8 cellular contexts compared by ENCODE assay signal in genomic region chr22:44975444-44976262, GRCh38. TPM values are rescaled to one million over a fixed set of nuclear protein-coding genes. Genes with fewer than 3 reads are reported as not detected.
DNase-seq lines count a peak whose midpoint lies in the region; ATAC-seq and TF ChIP-seq lines count a peak whose summit lies in the region.

No MANE protein-coding gene starts in this region.

- H3K27me3 Mint-ChIP-seq in CD8-positive, alpha-beta T cell (ENCODE audit: low read depth): peaks cover 11% of the 10 kb centered on the region
- peaks cover 3% of the 10 kb centered on the region for H3K27me3 Mint-ChIP-seq in activated naive CD8-positive, alpha-beta T cell treated with anti-CD3 and anti-CD28 coated beads, Interleukin-2, amount 10 ng/mL, durations not matched to agents 7 days and 5 days

- no peak overlapping the region for H3K4me3 Mint-ChIP-seq in CD8-positive, alpha-beta T cell
- no peak overlapping the region for H3K4me3 Mint-ChIP-seq in activated naive CD8-positive, alpha-beta T cell treated with anti-CD3 and anti-CD28 coated beads, Interleukin-2, amount 10 ng/mL, durations not matched to agents 7 days and 5 days

- H3K9me3 Mint-ChIP-seq in CD8-positive, alpha-beta T cell: no peaks in the 10 kb centered on the region
- H3K9me3 Mint-ChIP-seq in activated naive CD8-positive, alpha-beta T cell treated with anti-CD3 and anti-CD28 coated beads, Interleukin-2, amount 10 ng/mL, durations not matched to agents 7 days and 5 days: no peaks in the 10 kb centered on the region

- H3K36me3 Mint-ChIP-seq in CD8-positive, alpha-beta T cell: no peaks in the 10 kb centered on the region
- no peaks in the 10 kb centered on the region for H3K36me3 Mint-ChIP-seq in activated naive CD8-positive, alpha-beta T cell treated with anti-CD3 and anti-CD28 coated beads, Interleukin-2, amount 10 ng/mL, durations not matched to agents 7 days and 5 days

- no peak overlapping the region for H3K27ac Mint-ChIP-seq in CD8-positive, alpha-beta T cell
- no peak overlapping the region for H3K27ac Mint-ChIP-seq in activated naive CD8-positive, alpha-beta T cell treated with anti-CD3 and anti-CD28 coated beads, Interleukin-2, amount 10 ng/mL, durations not matched to agents 7 days and 5 days

- ATAC-seq in CD8-positive, alpha-beta T cell: peak; percentile 71
- ATAC-seq in activated naive CD8-positive, alpha-beta T cell treated with anti-CD3 and anti-CD28 coated beads, Interleukin-2, amount 10 ng/mL, durations not matched to agents 7 days and 5 days (ENCODE audit: low read depth): peak; percentile 92
- no peak for ATAC-seq in HG03432 (IDR thresholded peaks at IDR 0.05; ENCODE audit: unreplicated experiment)

- intact Hi-C loops in CD8-positive, alpha-beta T cell (cut with DNase I, micrococcal nuclease): no loop called here
- intact Hi-C loops in cardiac septum (cut with DNase I): loop anchor here (5.0 to 10.0 kb wide), 2 partner anchors 122 to 289 kb away; no protein-coding TSS in a partner anchor

- no peaks in the 10 kb centered on the region for H3K4me1 ChIP-seq in CD8-positive, alpha-beta T cell (ENCODE audit: insufficient read depth, low read length)
- H3K4me1 ChIP-seq in HEK293 (ENCODE audit: control insufficient read depth, insufficient read depth, low read length) (no peaks in the 10 kb centered on the region), SJSA1 (replicated peaks) (no peaks in the 10 kb centered on the region)

- no peak for TF ChIP-seq CTCF in CD8-positive, alpha-beta T cell (IDR thresholded peaks at IDR 0.05)
- TF ChIP-seq CTCF in HEK293 (tag by site-specific recombination; IDR thresholded peaks at IDR 0.05): peak; percentile 65

- no peaks in the 10 kb centered on the region for H3K9me3 ChIP-seq in CD8-positive, alpha-beta T cell (ENCODE audit: low read length)
- H3K9me3 ChIP-seq in HEK293 (ENCODE audit: control insufficient read depth, insufficient read depth, low read depth, low read length): no peaks in the 10 kb centered on the region
- H3K9me3 ChIP-seq in SJSA1 (replicated peaks): peaks cover 3% of the 10 kb centered on the region; the same call in 1 of the 2 replicates

- POLR2A ChIA-PET in CD8-positive, alpha-beta T cell (lab: Charles Lee): no interaction called here
- POLR2A ChIA-PET in HEK293 (lab: Yijun Ruan, JAX): interaction anchor here (1.2 kb wide), 1 partner anchor 120 kb away, joined by 4 read pairs; no protein-coding TSS in a partner anchor
- POLR2A ChIA-PET in activated naive CD8-positive, alpha-beta T cell treated with anti-CD3 and anti-CD28 coated beads, Interleukin-2, amount 10 ng/mL, durations not matched to agents 7 days and 5 days (lab: Charles Lee): no interaction called here

- no peaks in the 10 kb centered on the region for H3K36me3 ChIP-seq in CD8-positive, alpha-beta T cell (ENCODE audit: insufficient read depth, low read length)
- H3K36me3 ChIP-seq in HEK293 (ENCODE audit: control insufficient read depth in 2 of 2, insufficient read depth in 1 of 2, low read length in 2 of 2) (no peaks in the 10 kb centered on the region), SJSA1 (no peaks in the 10 kb centered on the region)

- CTCF ChIA-PET in CD8-positive, alpha-beta T cell (lab: Charles Lee): no interaction called here
- CTCF ChIA-PET in HEK293 (lab: Yijun Ruan, JAX): interaction anchor here (0.5 to 2.0 kb wide), 13 partner anchors 26 to 199 kb away, joined by 3 to 7 read pairs (median 4); no protein-coding TSS in a partner anchor

- no peak overlapping the region for H3K27ac ChIP-seq in CD8-positive, alpha-beta T cell (ENCODE audit: low read depth, low read length)
- H3K27ac ChIP-seq in HEK293 (ENCODE audit: extremely low read depth, low read depth, low read length) (no peak overlapping the region), SJSA1 (no peak overlapping the region)

- H3K4me1 Mint-ChIP-seq in CD8-positive, alpha-beta T cell (ENCODE audit: low read depth): no peaks in the 10 kb centered on the region
- H3K4me1 Mint-ChIP-seq in activated naive CD8-positive, alpha-beta T cell treated with anti-CD3 and anti-CD28 coated beads, Interleukin-2, amount 10 ng/mL, durations not matched to agents 7 days and 5 days: no peaks in the 10 kb centered on the region

- DNase-seq in CD8-positive, alpha-beta T cell: peak in 6 of 7 experiments; percentile 2 to 59 (median 34)
- DNase-seq in SJSA1 (ENCODE audit: low read depth in 1 of 2, low spot score in 2 of 2) (peak; percentile 75 to 89), cardiac septum (ENCODE audit: low spot score) (peak; percentile 81), pulmonary artery endothelial cell (ENCODE audit: low read depth, low spot score) (peak; percentile 17), NCI-H1930 (lab: John Stamatoyannopoulos, UW) (no peak)
- peak; percentile 91 for DNase-seq in activated naive CD8-positive, alpha-beta T cell treated with anti-CD3 and anti-CD28 coated beads, Interleukin-2, amount 10 ng/mL, durations not matched to agents 7 days and 5 days

- no peak overlapping the region for H3K4me3 ChIP-seq in CD8-positive, alpha-beta T cell (ENCODE audit: low read depth, low read length)
- no peak overlapping the region for H3K4me3 ChIP-seq in HEK293 (ENCODE audit: low read depth, low read length)
- no peak overlapping the region for H3K4me3 ChIP-seq in SJSA1

- no peaks in the 10 kb centered on the region for H3K27me3 ChIP-seq in CD8-positive, alpha-beta T cell (ENCODE audit: insufficient read depth, low read length)
- peaks cover 33% of the 10 kb centered on the region for H3K27me3 ChIP-seq in SJSA1 (replicated peaks)

TF ChIP-seq in HEK293, 187 proteins besides CTCF, POLR2A, EP300 and RAD21 (continues in another document):
- TF ChIP-seq SCRT2 (tag by site-specific recombination; IDR thresholded peaks at IDR 0.05): no peak
- TF ChIP-seq KLF7 (tag by site-specific recombination; IDR thresholded peaks at IDR 0.05; ENCODE audit: borderline replicate concordance): peak; percentile 86; the same call in 1 of the 2 replicates
- no peak for TF ChIP-seq ZSCAN4 (tag by site-specific recombination; IDR thresholded peaks at IDR 0.05)
- TF ChIP-seq ZBTB48 (tag by site-specific recombination; IDR thresholded peaks at IDR 0.05): no peak
- no peak for TF ChIP-seq ZNF561 (tag by site-specific recombination; IDR thresholded peaks at IDR 0.05; ENCODE audit: borderline replicate concordance)
- TF ChIP-seq ZNF148 (tag by site-specific recombination; IDR thresholded peaks at IDR 0.05; ENCODE audit: borderline replicate concordance): no peak
- no peak for TF ChIP-seq ZBTB44 (tag by site-specific recombination; IDR thresholded peaks at IDR 0.05)
- 0 out of 2 replicates have a peak, but pooled peaks have one; percentile 15 for TF ChIP-seq EGR2 (tag by site-specific recombination; IDR thresholded peaks at IDR 0.05; ENCODE audit: low read depth)
- TF ChIP-seq ZSCAN30 (tag by site-specific recombination; IDR thresholded peaks at IDR 0.05): peak; percentile 68; the same call in 1 of the 2 replicates
- no peak for TF ChIP-seq ZNF530 (tag by site-specific recombination; IDR thresholded peaks at IDR 0.05; ENCODE audit: low read depth)
- no peak for TF ChIP-seq BCL11A (tag by site-specific recombination; IDR thresholded peaks at IDR 0.05; ENCODE audit: low read depth)
- no peak for TF ChIP-seq ZNF660 (tag by site-specific recombination; IDR thresholded peaks at IDR 0.05)
- TF ChIP-seq ZNF433 (tag by site-specific recombination; IDR thresholded peaks at IDR 0.05; ENCODE audit: low read depth): no peak
- no peak for TF ChIP-seq PRDM1 (tag by site-specific recombination; IDR thresholded peaks at IDR 0.05)

RNA-seq across cellular contexts. Expression of gene PHF21B, which starts 34.2 kb away (rescaled TPM):
- not detected for total RNA-seq in CD8-positive, alpha-beta T cell
- 1.3 TPM in 1 of 2 replicates, not detected in the other for total RNA-seq in SJSA1 (2014; rRNA removed; shearing (Covaris generic))
- not detected for total RNA-seq in activated naive CD8-positive, alpha-beta T cell treated with anti-CD3 and anti-CD28 coated beads, Interleukin-2, amount 10 ng/mL, durations not matched to agents 7 days and 5 days
- total RNA-seq in cardiac septum (0.67 TPM), pulmonary artery endothelial cell (not detected in 2 replicates)

Comparison
In these comparisons a context has a peak if more than half of its experiments do, and no peak if none do; other contexts are left out.
1. DNase-seq: peak in CD8-positive, alpha-beta T cell (6 of 7), SJSA1 (2 of 2), activated naive CD8-positive, alpha-beta T cell treated with anti-CD3 and anti-CD28 coated beads, Interleukin-2, amount 10 ng/mL, durations not matched to agents 7 days and 5 days (single experiment), cardiac septum (single experiment) and pulmonary artery endothelial cell (single experiment); none in NCI-H1930 (0 of 2).